16 cellular contexts compared by ENCODE assay signal in the genomic region with DNA sequence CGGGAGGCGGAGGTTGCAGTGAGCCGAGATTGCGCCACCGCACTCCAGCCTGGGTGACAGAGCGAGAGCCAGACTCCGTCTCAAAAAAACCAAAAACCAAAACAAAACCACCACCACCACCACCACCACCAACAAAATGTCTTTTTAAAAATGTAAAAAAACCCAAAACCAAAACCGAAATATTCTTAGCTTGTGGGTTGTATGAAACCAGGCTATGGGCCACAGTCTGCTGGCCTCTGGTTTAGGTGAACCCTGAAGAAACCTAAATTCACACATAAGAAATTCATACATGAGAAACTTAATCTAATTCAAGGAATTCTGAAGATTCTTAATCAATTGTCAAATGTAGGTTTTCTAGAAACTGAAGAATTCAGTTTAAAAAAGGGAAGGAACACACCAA. TPM values are rescaled to one million over a fixed set of nuclear protein-coding genes. Genes with fewer than 3 reads are reported as not detected.
A peak's percentile ranks its signal among the peaks of the same experiment; 100 is the strongest.
DNase-seq lines count a peak whose midpoint lies in the region; ATAC-seq, FAIRE-seq and TF ChIP-seq lines count a peak whose summit lies in the region.
"Had no signal": no experiment of that assay in that cellular context is flagged by ENCODE, and none has a peak within 500 bp of the region (broad histone marks: within the 10 kb centered on the region; RNA-seq: fewer than 3 reads in every experiment).

No MANE protein-coding gene starts in this region.

- no peaks in the 10 kb centered on the region for H3K27me3 ChIP-seq in KMS-11 (ENCODE audit: insufficient read depth, low read depth)
- H3K27me3 ChIP-seq: BE2C had no signal

- no peaks in the 10 kb centered on the region for H4K20me1 ChIP-seq in KMS-11 (ENCODE audit: insufficient read depth)

- H3K79me2 ChIP-seq in KMS-11 (ENCODE audit: insufficient read depth, low read depth), result no peaks in the 10 kb centered on the region

- no peaks in the 10 kb centered on the region for H3K36me3 ChIP-seq in KMS-11 (ENCODE audit: insufficient read depth)
- H3K36me3 ChIP-seq: BE2C had no signal

- peak overlapping the region; percentile 63 for H3K4me2 ChIP-seq in KMS-11
- H3K4me2 ChIP-seq: GM23338 had no signal

- peak; percentile 5 for FAIRE-seq in colon (lab: Jason Lieb, UNC)
- FAIRE-seq: GM12891 had no signal

- H3K9ac ChIP-seq in KMS-11, result no peak overlapping the region

- in situ Hi-C loops in GM13976 (cut with MboI; ENCODE audit: low sequenced_read_pairs, unreplicated experiment), result no loop called here

- DNase-seq in GM13976 (ENCODE audit: low spot score) (peak; percentile 17), cerebellum (ENCODE audit: low spot score) (no peak), GM10266 (ENCODE audit: extremely low spot score) (no peak)
- DNase-seq: ACHN; BE2C; C1 segment of cervical spinal cord; Caco-2; CD4-positive, alpha-beta T cell; HCEC 1CT; KG1 had no signal

- H3K4me1 ChIP-seq in KMS-11 (ENCODE audit: low read depth, poor library complexity, severe bottlenecking), result peaks cover 23% of the 10 kb centered on the region
- H3K4me1 ChIP-seq: Caco-2 had no signal

- peak; percentile 45 for ATAC-seq in GM21529 (IDR thresholded peaks at IDR 0.05; ENCODE audit: unreplicated experiment)
- ATAC-seq in GM18870 (IDR thresholded peaks at IDR 0.05; ENCODE audit: unreplicated experiment), result no peak
- ATAC-seq: GM23338 had no signal

- no peak overlapping the region for H3K27ac ChIP-seq in KMS-11

- TF ChIP-seq CTCF in GM13976 (IDR thresholded peaks at IDR 0.05; ENCODE audit: borderline replicate concordance, control extremely low read depth, extremely low read depth, insufficient read depth, missing control alignments), result no peak
- no peak for TF ChIP-seq CTCF in KMS-11 (conservative IDR thresholded peaks at IDR 0.05; ENCODE audit: low read depth, low read length)
- TF ChIP-seq CTCF in GM10266 (IDR thresholded peaks at IDR 0.05; ENCODE audit: control insufficient read depth, insufficient read depth, low read depth, missing control alignments), result no peak

- no peak overlapping the region for H3K4me3 ChIP-seq in KMS-11 (IDR thresholded peaks at IDR 0.05; ENCODE audit: insufficient read depth, low read depth, low read length)
- H3K4me3 ChIP-seq: GM23338 had no signal

- H2AFZ ChIP-seq in KMS-11 (ENCODE audit: low read depth), result no peak overlapping the region
- H2AFZ ChIP-seq: GM23338 had no signal

RNA-seq across cellular contexts. Expression of a gene that starts 37.6 kb away (rescaled TPM):
- 9.6 TPM for total RNA-seq in cerebellum
- total RNA-seq: Caco-2; CD4-positive, alpha-beta T cell; GM23338 had no signal
